Comparison of ENCODE assay signal across 8 cellular contexts in genomic region chr14:32259368-32260013, GRCh38. TPM values are rescaled to one million over a fixed set of nuclear protein-coding genes. Genes with fewer than 3 reads are reported as not detected.
DNase-seq lines count a peak whose midpoint lies in the region; ATAC-seq and TF ChIP-seq lines count a peak whose summit lies in the region.

No MANE protein-coding gene starts in this region.

- H3K4me2 ChIP-seq in osteoblast (ENCODE audit: insufficient read depth, low read length) = no peak overlapping the region

- POLR2A ChIA-PET in HEK293T (lab: Yijun Ruan, JAX) = interaction anchor here (1.0 kb wide), 1 partner anchor 47 kb away, joined by 3 read pairs; no protein-coding TSS in a partner anchor

- CTCF ChIA-PET in HEK293T (lab: Yijun Ruan, JAX) = interaction anchor here (0.8 to 1.0 kb wide), 4 partner anchors 210 to 325 kb away, joined by 3 read pairs; no protein-coding TSS in a partner anchor

- H3K36me3 ChIP-seq in osteoblast (ENCODE audit: insufficient read depth, low read length) = no peaks in the 10 kb centered on the region

- no peak overlapping the region for H2AFZ ChIP-seq in osteoblast (ENCODE audit: low read length)

- no peaks in the 10 kb centered on the region for H4K20me1 ChIP-seq in osteoblast (ENCODE audit: insufficient read depth, low read length)

- H3K79me2 ChIP-seq in osteoblast (ENCODE audit: insufficient read depth, low read length) = no peaks in the 10 kb centered on the region

- H3K4me3 ChIP-seq in osteoblast (ENCODE audit: insufficient read depth, low read length) = no peak overlapping the region

- H3K27me3 ChIP-seq in osteoblast (ENCODE audit: insufficient read depth, low read length) = no peaks in the 10 kb centered on the region

- H3K27ac ChIP-seq in osteoblast (ENCODE audit: low read depth, low read length) = no peak overlapping the region

- no peak for TF ChIP-seq POLR2A in erythroblast (IDR thresholded peaks at IDR 0.05; ENCODE audit: low read length)

- peak; percentile 11 for DNase-seq in AG09319 (ENCODE audit: extremely low read depth, low read depth)
- DNase-seq in NCI-H2196 (lab: John Stamatoyannopoulos, UW; ENCODE audit: unreplicated experiment) = peak; percentile 50
- DNase-seq in erythroblast (lab: John Stamatoyannopoulos, UW) = peak; percentile 61 to 70
- no peak for DNase-seq in T-helper 9 cell
- DNase-seq in HEK293T (ENCODE audit: extremely low spot score) = no peak
- DNase-seq in osteoblast (ENCODE audit: insufficient read length, low spot score, missing footprints) = no peak

- no peaks in the 10 kb centered on the region for H3K4me1 ChIP-seq in osteoblast (ENCODE audit: insufficient read depth, low read length)

- peaks cover 3% of the 10 kb centered on the region for H3K9me3 ChIP-seq in osteoblast (ENCODE audit: low read depth, low read length)

- peak; percentile 76 for ATAC-seq in GM18520 (IDR thresholded peaks at IDR 0.05; ENCODE audit: unreplicated experiment)
- ATAC-seq in HG02840 (IDR thresholded peaks at IDR 0.05; ENCODE audit: low FRiP score, unreplicated experiment) = peak; percentile 82

- TF ChIP-seq CTCF in AG09319 (IDR thresholded peaks at IDR 0.05; ENCODE audit: low read depth, low read length) (no peak), osteoblast (IDR thresholded peaks at IDR 0.05; ENCODE audit: extremely low read depth, low read depth, low read length) (no peak)

TF ChIP-seq in HEK293T, 16 proteins besides CTCF, POLR2A, EP300 and RAD21:
- no peak for TF ChIP-seq FOXM1 (IDR thresholded peaks at IDR 0.05; ENCODE audit: borderline replicate concordance)
- TF ChIP-seq ARNT (IDR thresholded peaks at IDR 0.05) = no peak
- no peak for TF ChIP-seq FOXK2 (IDR thresholded peaks at IDR 0.05)
- TF ChIP-seq SUZ12 (IDR thresholded peaks at IDR 0.05) = no peak
- no peak for TF ChIP-seq BHLHE40 (IDR thresholded peaks at IDR 0.05; ENCODE audit: borderline replicate concordance)
- TF ChIP-seq FOXA1 (IDR thresholded peaks at IDR 0.05) = no peak
- no peak for TF ChIP-seq SP1 (IDR thresholded peaks at IDR 0.05)
- TF ChIP-seq CTBP1 (IDR thresholded peaks at IDR 0.05; ENCODE audit: borderline replicate concordance) = no peak
- no peak for TF ChIP-seq ELF4 (IDR thresholded peaks at IDR 0.05)
TF ChIP-seq in HEK293T: peak in this region for 0.

RNA-seq across cellular contexts. Expression of gene RNU6-8, which starts 56.4 kb away (rescaled TPM):
- total RNA-seq in osteoblast = not detected in 2 replicates

RNA-seq across cellular contexts. Expression of gene RNU6-7, which starts 57.6 kb away (rescaled TPM):
- total RNA-seq in osteoblast = not detected in 2 replicates

Comparison
In these comparisons a context has a peak if more than half of its experiments do, and no peak if none do; other contexts are left out.
1. DNase-seq: peak in AG09319 (single experiment), NCI-H2196 (single experiment) and erythroblast (2 of 2); none in T-helper 9 cell (single experiment), HEK293T (single experiment) and osteoblast (single experiment).